ENCODE assay signal across 1 cellular context in genomic region chr2:174224665-174225288, GRCh38.
TF ChIP-seq lines count a peak whose summit lies in the region.

No MANE protein-coding gene starts in this region.

TF ChIP-seq in K562, 482 proteins besides CTCF, POLR2A, EP300 and RAD21 (continued from another document and continues in another):
- TF ChIP-seq ZHX1 (conservative IDR thresholded peaks at IDR 0.05; ENCODE audit: low read length) (no peak), SMARCE1 (IDR thresholded peaks at IDR 0.05) (peak; percentile 41; the same call in 1 of the 2 replicates), PBX2 (CRISPR knock-in tag; IDR thresholded peaks at IDR 0.05; ENCODE audit: low read depth) (no peak), PBX2 (tag; conservative IDR thresholded peaks at IDR 0.05; ENCODE audit: low read depth) (0 out of 2 replicates have a peak, but pooled peaks have one; percentile 49), TEAD4 (IDR thresholded peaks at IDR 0.05; ENCODE audit: low read length) (peak; percentile 81), TEAD4 (CRISPR knock-in tag; IDR thresholded peaks at IDR 0.05; ENCODE audit: borderline replicate concordance) (no peak), ZNF175 (CRISPR knock-in tag; IDR thresholded peaks at IDR 0.05; ENCODE audit: low read depth) (0 out of 2 replicates have a peak, but pooled peaks have one; percentile 18), NCOR1 (IDR thresholded peaks at IDR 0.05) (peak; percentile 52; the same call in 1 of the 2 replicates), ZNF121 (CRISPR knock-in tag; conservative IDR thresholded peaks at IDR 0.05) (no peak), SRSF3 (IDR thresholded peaks at IDR 0.05; ENCODE audit: insufficient read depth, low read length) (no peak), CEBPG (CRISPR knock-in tag; IDR thresholded peaks at IDR 0.05) (no peak), CEBPG (tag; conservative IDR thresholded peaks at IDR 0.05 in 1 of 2, IDR thresholded peaks at IDR 0.05 in 1 of 2) (no peak), TAF1 (IDR thresholded peaks at IDR 0.05; ENCODE audit: control insufficient read depth, extremely low read depth, insufficient read depth, low read length, severe bottlenecking) (no peak), PRDM10 (IDR thresholded peaks at IDR 0.05; ENCODE audit: partially characterized antibody) (peak; percentile 47), TRIM24 (IDR thresholded peaks at IDR 0.05) (peak in 1 of 2 experiments; percentile 48; a peak in 2 of 4 replicates), FOXK2 (conservative IDR thresholded peaks at IDR 0.05 in 1 of 2, IDR thresholded peaks at IDR 0.05 in 1 of 2; ENCODE audit: low read depth in 2 of 2) (0 out of 4 replicates have a peak, but pooled peaks have one; percentile 21 to 24), XRCC5 (IDR thresholded peaks at IDR 0.05; ENCODE audit: low read depth, low read length) (no peak), SUPT5H (IDR thresholded peaks at IDR 0.05) (no peak), ATF4 (CRISPR knock-in tag; IDR thresholded peaks at IDR 0.05) (no peak), NFE2 (IDR thresholded peaks at IDR 0.05; ENCODE audit: low read depth) (0 out of 2 replicates have a peak, but pooled peaks have one; percentile 11), FOXP4 (CRISPR knock-in tag; IDR thresholded peaks at IDR 0.05; ENCODE audit: borderline replicate concordance) (no peak), RAD51 (IDR thresholded peaks at IDR 0.05; ENCODE audit: borderline replicate concordance, low read depth) (peak; percentile 22; the same call in 1 of the 2 replicates), RBFOX2 (IDR thresholded peaks at IDR 0.05; ENCODE audit: low read depth, low read length) (no peak), MXI1 (IDR thresholded peaks at IDR 0.05; ENCODE audit: low read depth, low read length) (no peak), PCBP1 (IDR thresholded peaks at IDR 0.05; ENCODE audit: low read depth, low read length, poor library complexity, severe bottlenecking) (no peak), RREB1 (CRISPR knock-in tag; IDR thresholded peaks at IDR 0.05) (no peak), HES1 (IDR thresholded peaks at IDR 0.05; ENCODE audit: low read depth) (peak; percentile 39; the same call in 1 of the 2 replicates), CHD2 (IDR thresholded peaks at IDR 0.05; ENCODE audit: low read depth, low read length) (no peak), ZEB2 (IDR thresholded peaks at IDR 0.05) (peak; percentile 50; the same call in 1 of the 2 replicates), CXXC5 (CRISPR knock-in tag; IDR thresholded peaks at IDR 0.05) (no peak), NR1H2 (CRISPR knock-in tag; IDR thresholded peaks at IDR 0.05) (no peak), ZBTB7A (IDR thresholded peaks at IDR 0.05; ENCODE audit: borderline replicate concordance, control insufficient read depth, low read depth, low read length) (peak; percentile 6; the same call in 1 of the 2 replicates), MEIS2 (IDR thresholded peaks at IDR 0.05; ENCODE audit: partially characterized antibody) (peak; percentile 78), CTBP1 (IDR thresholded peaks at IDR 0.05; ENCODE audit: borderline replicate concordance) (peak; percentile 26; the same call in 1 of the 2 replicates), ATF3 (IDR thresholded peaks at IDR 0.05) (peak; percentile 26; the same call in 1 of the 2 replicates), ATF3 (CRISPR knock-in tag; conservative IDR thresholded peaks at IDR 0.05) (no peak), ARID3A (IDR thresholded peaks at IDR 0.05; ENCODE audit: borderline replicate concordance, low read depth, low read length) (peak; percentile 41; the same call in 1 of the 2 replicates)
